Comparison of ENCODE assay signal across 29 cellular contexts in the genomic region with DNA sequence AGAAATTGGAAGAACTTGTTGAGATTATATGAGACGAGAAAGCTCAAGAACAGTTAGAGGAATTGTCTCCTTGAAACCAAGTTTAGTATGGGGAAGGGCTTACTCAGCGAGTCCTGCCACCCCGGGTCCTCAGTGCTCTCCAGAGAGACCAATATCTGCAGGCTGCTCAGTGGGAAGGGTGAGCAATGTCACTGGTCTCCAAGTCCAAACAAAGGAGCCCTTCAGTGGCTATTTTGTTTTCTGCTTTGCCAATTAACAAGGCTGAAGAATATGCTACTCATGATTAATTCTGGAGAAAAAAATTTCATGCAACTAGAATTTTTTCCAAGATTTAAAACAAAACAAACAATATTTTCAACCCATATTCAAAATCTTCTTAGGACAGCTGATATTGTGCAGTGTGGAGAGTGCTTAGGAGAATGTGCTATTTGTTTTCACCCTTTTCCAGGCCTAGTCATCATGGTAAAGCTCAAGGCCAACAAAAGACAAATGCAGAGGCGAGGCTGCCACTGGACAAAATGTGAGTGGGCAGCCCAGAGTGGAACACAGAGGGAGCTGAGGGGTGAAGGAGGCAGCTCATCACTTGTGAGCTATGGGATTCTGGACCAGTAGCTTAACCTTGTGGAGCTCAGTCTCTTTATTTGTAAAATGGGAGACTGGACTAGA.
DNase-seq lines count a peak whose midpoint lies in the region; ATAC-seq and TF ChIP-seq lines count a peak whose summit lies in the region.
"Had no signal": no experiment of that assay in that cellular context is flagged by ENCODE, and none has a peak within 500 bp of the region (broad histone marks: within the 10 kb centered on the region; RNA-seq: fewer than 3 reads in every experiment).

No MANE protein-coding gene starts in this region.

- intact Hi-C loops in left ventricle myocardium inferior (cut with micrococcal nuclease): no loop called here

- no peak overlapping the region for H2BK12ac ChIP-seq in neuronal stem cell (ENCODE audit: low read length)

- DNase-seq in GM23248: no peak
- DNase-seq in SK-MEL-5 (ENCODE audit: low read depth, low spot score): peak; percentile 83
- DNase-seq in left ventricle myocardium inferior: no peak
- DNase-seq in neuronal stem cell (ENCODE audit: low spot score): no peak
- no peak for DNase-seq in left lobe of liver (ENCODE audit: low spot score)
- no peak for DNase-seq in islet precursor cell
- DNase-seq in activated naive CD4-positive, alpha-beta T cell treated with anti-CD3 and anti-CD28 coated beads, Interleukin-2, amount 50 U/mL, for 72 hours (ENCODE audit: low spot score in 2 of 2): no peak
- DNase-seq in activated CD4-positive, alpha-beta T cell treated with anti-CD3 and anti-CD28 coated beads, Interleukin-2, amount 50 U/mL, for 4 hours: no peak
- DNase-seq: activated CD4-positive, CD25-positive, alpha-beta regulatory T cell; activated CD8-positive, alpha-beta T cell treated with anti-CD3 and anti-CD28 coated beads for 36 hours; activated naive CD4-positive, alpha-beta T cell; EL; foreskin keratinocyte; GOT3; MG63; NCI-H1436 treated with DMSO at 0.1 percent for 48 hours; NCI-H526 treated with DMSO at 0.1 percent for 48 hours; nephron progenitor cell; small intestine; stimulated activated CD4-positive, alpha-beta T cell treated with anti-CD3 and anti-CD28 coated beads, Interleukin-2, amount 100 ng/mL, for 24 hours; T-helper 9 cell had no signal

- H4K20me1 ChIP-seq in GM23248 (ENCODE audit: insufficient read depth): no peaks in the 10 kb centered on the region

- H3F3A ChIP-seq in GM23248 (ENCODE audit: insufficient read depth): peaks cover 12% of the 10 kb centered on the region

- H2AFZ ChIP-seq in GM23248 (peak overlapping the region; percentile 25), neuronal stem cell (ENCODE audit: low read length) (no peak overlapping the region)

- no peak overlapping the region for H4K8ac ChIP-seq in neuronal stem cell (ENCODE audit: low read depth, low read length)

- no peak overlapping the region for H2BK120ac ChIP-seq in neuronal stem cell (ENCODE audit: low read depth, low read length)

- no peaks in the 10 kb centered on the region for H3K79me2 ChIP-seq in GM23248 (ENCODE audit: insufficient read depth)

- H3K18ac ChIP-seq in neuronal stem cell (ENCODE audit: low read length): peak overlapping the region; percentile 36

- no peaks in the 10 kb centered on the region for H3K9me2 ChIP-seq in GM23248 (ENCODE audit: insufficient read depth)

- H3K4me3 ChIP-seq in GM23248 (no peak overlapping the region), left ventricle myocardium inferior (no peak overlapping the region), neuronal stem cell (ENCODE audit: low read length in 2 of 2) (no peak overlapping the region)
- H3K4me3 ChIP-seq: K562, MG63, thoracic aorta had no signal

- H3K79me1 ChIP-seq in neuronal stem cell (ENCODE audit: low read depth, low read length): no peaks in the 10 kb centered on the region

- no peak overlapping the region for H3K4ac ChIP-seq in neuronal stem cell (ENCODE audit: low read length)

- WGBS in GM23248 (ENCODE audit: low coverage in 1 of 2, low lambda C conversion rate in 2 of 2, missing lambda C conversion rate in 2 of 2), 2 experiments: 49 to 55% methylated on average over 4 of the region's 4 CpGs
- WGBS in neuronal stem cell (ENCODE audit: extremely low coverage in 2 of 2, insufficient read length in 2 of 2, insufficient replicate concordance in 1 of 2), 2 donors: no CpG with 5 or more reads among the region's 4 CpGs

- H4K91ac ChIP-seq in neuronal stem cell (ENCODE audit: low read depth, low read length, poor library complexity): no peak overlapping the region

- H3K27ac ChIP-seq in GM23248 (no peak overlapping the region), left ventricle myocardium inferior (replicated peaks) (peak overlapping the region; percentile 17), neuronal stem cell (replicated peaks; ENCODE audit: low read length) (no peak overlapping the region)
- H3K27ac ChIP-seq: epithelial cell of prostate, foreskin keratinocyte, RWPE1, thoracic aorta had no signal

- H3K36me3 ChIP-seq in GM23248 (ENCODE audit: low read depth) (no peaks in the 10 kb centered on the region), left ventricle myocardium inferior (no peaks in the 10 kb centered on the region), neuronal stem cell (replicated peaks in 1 of 2; ENCODE audit: control insufficient read depth in 2 of 2, insufficient read depth in 2 of 2, low read length in 2 of 2) (no peaks in the 10 kb centered on the region)
- H3K36me3 ChIP-seq: MG63, thoracic aorta had no signal

- TF ChIP-seq CTCF in left ventricle myocardium inferior (IDR thresholded peaks at IDR 0.05; ENCODE audit: borderline replicate concordance): no peak

- no peaks in the 10 kb centered on the region for H3K27me3 ChIP-seq in GM23248 (replicated peaks; ENCODE audit: insufficient read depth)
- no peaks in the 10 kb centered on the region for H3K27me3 ChIP-seq in left ventricle myocardium inferior (ENCODE audit: low read depth)
- H3K27me3 ChIP-seq in neuronal stem cell (ENCODE audit: control insufficient read depth in 3 of 3, insufficient read depth in 3 of 3, low read depth in 1 of 3, low read length in 3 of 3): no peaks in the 10 kb centered on the region
- H3K27me3 ChIP-seq: foreskin keratinocyte, MG63 had no signal

- H3K9me3 ChIP-seq in GM23248 (ENCODE audit: low read depth) (no peaks in the 10 kb centered on the region), left ventricle myocardium inferior (replicated peaks) (no peaks in the 10 kb centered on the region), neuronal stem cell (replicated peaks in 1 of 2; ENCODE audit: control insufficient read depth in 2 of 2, insufficient read depth in 1 of 2, low read depth in 1 of 2, low read length in 2 of 2) (peaks cover 0 to 2% of the 10 kb centered on the region in 2 donors)
- H3K9me3 ChIP-seq: thoracic aorta had no signal

- H3K36me3 Mint-ChIP-seq in activated naive CD4-positive, alpha-beta T cell treated with anti-CD3 and anti-CD28 coated beads, Interleukin-2, amount 50 U/mL, for 72 hours: no peaks in the 10 kb centered on the region
- H3K36me3 Mint-ChIP-seq: CD14-positive monocyte; stimulated activated effector memory CD8-positive, alpha-beta T cell treated with anti-CD3 and anti-CD28 coated beads, Interleukin-12 subunit alpha, Interleukin-12 subunit beta, amount 100 ng/mL, for 72 hours had no signal

- ATAC-seq in left lobe of liver: no peak
- ATAC-seq in activated naive CD4-positive, alpha-beta T cell treated with anti-CD3 and anti-CD28 coated beads, Interleukin-2, amount 50 U/mL, for 72 hours: no peak
- ATAC-seq: activated CD8-positive, alpha-beta T cell treated with anti-CD3 and anti-CD28 coated beads for 36 hours; foreskin keratinocyte; K562; stimulated activated effector memory CD8-positive, alpha-beta T cell treated with anti-CD3 and anti-CD28 coated beads, Interleukin-12 subunit alpha, Interleukin-12 subunit beta, amount 100 ng/mL, for 72 hours had no signal

- H3K9me3 Mint-ChIP-seq in activated naive CD4-positive, alpha-beta T cell treated with anti-CD3 and anti-CD28 coated beads, Interleukin-2, amount 50 U/mL, for 72 hours: peaks cover 3 to 5% of the 10 kb centered on the region in 2 donors
- H3K9me3 Mint-ChIP-seq: activated CD8-positive, alpha-beta T cell treated with anti-CD3 and anti-CD28 coated beads for 36 hours; central memory CD8-positive, alpha-beta T cell; stimulated activated effector memory CD8-positive, alpha-beta T cell treated with anti-CD3 and anti-CD28 coated beads, Interleukin-12 subunit alpha, Interleukin-12 subunit beta, amount 100 ng/mL, for 72 hours had no signal

- peak overlapping the region; percentile 6 for H3K4me2 ChIP-seq in GM23248 (ENCODE audit: unreplicated experiment)
- H3K4me2 ChIP-seq in neuronal stem cell (ENCODE audit: insufficient read depth, low read length, poor library complexity, severe bottlenecking): no peak overlapping the region

- H3K4me1 ChIP-seq in GM23248 (ENCODE audit: insufficient read depth): peaks cover 29% of the 10 kb centered on the region
- H3K4me1 ChIP-seq in left ventricle myocardium inferior: no peaks in the 10 kb centered on the region
- peaks cover 0 to 2% of the 10 kb centered on the region in 2 donors for H3K4me1 ChIP-seq in neuronal stem cell (ENCODE audit: control insufficient read depth in 2 of 2, insufficient read depth in 1 of 2, low read depth in 1 of 2, low read length in 2 of 2)

- H3K9ac ChIP-seq in GM23248 (no peak overlapping the region), neuronal stem cell (ENCODE audit: low read depth, low read length, poor library complexity) (no peak overlapping the region)

- in situ Hi-C loops in GM23248 (cut with MboI) (no loop called here), SK-MEL-5 (cut with HindIII; ENCODE audit: low pct_unique_long_range_greater_than_20kb, low sequenced_read_pairs) (no loop called here)

- H3K27ac Mint-ChIP-seq in activated naive CD4-positive, alpha-beta T cell treated with anti-CD3 and anti-CD28 coated beads, Interleukin-2, amount 50 U/mL, for 72 hours: no peak overlapping the region
- H3K27ac Mint-ChIP-seq: activated CD8-positive, alpha-beta T cell treated with anti-CD3 and anti-CD28 coated beads for 36 hours; CD14-positive monocyte; progenitor cell of endocrine pancreas; stimulated activated effector memory CD8-positive, alpha-beta T cell treated with anti-CD3 and anti-CD28 coated beads, Interleukin-12 subunit alpha, Interleukin-12 subunit beta, amount 100 ng/mL, for 72 hours had no signal

- no peak overlapping the region for H3K14ac ChIP-seq in neuronal stem cell (ENCODE audit: low read length)

- H2BK5ac ChIP-seq in neuronal stem cell (ENCODE audit: low read length): no peak overlapping the region

- no peak overlapping the region for H2AK5ac ChIP-seq in neuronal stem cell (ENCODE audit: low read depth, low read length)

- H3K23ac ChIP-seq in neuronal stem cell (ENCODE audit: low read depth, low read length, poor library complexity): no peak overlapping the region

- H2BK15ac ChIP-seq in neuronal stem cell (ENCODE audit: low read length): no peak overlapping the region
